In the genomic region with DNA sequence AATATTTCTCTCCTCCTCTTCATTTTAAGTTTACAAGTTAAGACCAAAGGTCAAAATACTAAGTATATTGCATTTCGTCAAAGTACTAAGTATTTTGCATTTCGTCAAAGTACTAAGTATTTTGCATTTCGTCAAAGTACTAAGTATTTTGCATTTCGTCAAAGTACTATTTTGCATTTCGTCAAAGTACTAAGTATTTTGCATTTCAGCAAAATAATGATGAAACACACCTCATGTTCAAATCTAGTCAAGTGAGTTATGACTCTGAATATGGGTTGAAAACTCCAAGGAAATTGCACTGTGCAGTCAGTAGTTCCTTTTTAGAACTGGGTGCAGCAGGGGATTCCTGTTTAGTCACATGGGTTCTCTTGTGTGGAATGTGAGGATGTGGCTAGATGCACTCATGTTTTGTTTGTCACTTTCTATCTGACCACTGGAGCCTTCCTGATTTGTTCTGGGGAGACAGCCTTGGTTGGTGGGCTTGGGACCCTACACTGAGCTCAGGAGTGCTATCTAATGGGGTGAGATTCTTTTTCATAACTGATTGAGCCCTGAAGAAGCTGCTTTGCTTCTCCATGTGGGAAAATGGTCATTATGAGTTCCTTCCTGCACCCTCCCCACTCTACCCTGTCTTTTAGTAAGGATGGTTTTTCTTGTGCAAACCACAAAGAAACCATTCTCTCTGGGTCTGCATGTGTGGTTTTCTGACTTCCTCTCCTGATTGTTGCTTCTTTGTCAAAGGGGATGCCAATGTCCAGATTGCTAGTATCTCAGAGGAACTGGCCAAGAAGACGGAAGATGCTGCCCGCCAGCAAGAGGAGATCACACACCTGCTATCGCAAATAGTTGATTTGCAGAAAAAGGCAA, we compare ENCODE assay signal across 8 cellular contexts.
DNase-seq lines count a peak whose midpoint lies in the region; ATAC-seq and TF ChIP-seq lines count a peak whose summit lies in the region.

No MANE protein-coding gene starts in this region.

- peak overlapping the region in 5 of 6 donors; percentile 29 to 67 (median 60) for H3K27ac Mint-ChIP-seq in immature natural killer cell

- no peak for TF ChIP-seq POLR2A in NB4 (IDR thresholded peaks at IDR 0.05; ENCODE audit: extremely low read depth, insufficient read length)

- H3K4me1 Mint-ChIP-seq in immature natural killer cell = peaks cover 24 to 27% of the 10 kb centered on the region in 2 donors

- peak; percentile 43 for ATAC-seq in GM21737 (IDR thresholded peaks at IDR 0.05; ENCODE audit: unreplicated experiment)
- no peak for ATAC-seq in esophagus mucosa

- H3K4me3 ChIP-seq in GM06990 (replicated peaks; ENCODE audit: low read depth, low read length) (peak overlapping the region; percentile 28), NB4 (ENCODE audit: low read depth, low read length) (no peak overlapping the region), right atrium auricular region (no peak overlapping the region)

- TF ChIP-seq CTCF in GM06990 (IDR thresholded peaks at IDR 0.05; ENCODE audit: insufficient read depth, low read length, poor library complexity, severe bottlenecking) = no peak
- TF ChIP-seq CTCF in NB4 (IDR thresholded peaks at IDR 0.05; ENCODE audit: low read depth, low read length) = no peak
- no peak for TF ChIP-seq CTCF in right atrium auricular region (IDR thresholded peaks at IDR 0.05)

- H3K4me3 Mint-ChIP-seq in immature natural killer cell = peak overlapping the region; percentile 12 to 70 (median 55)

- H3K9me3 Mint-ChIP-seq in immature natural killer cell = no peaks in the 10 kb centered on the region

- H3K36me3 ChIP-seq in GM06990 (ENCODE audit: control insufficient read depth, insufficient read depth, low read length) (peaks cover 16% of the 10 kb centered on the region), right atrium auricular region (peaks cover 40% of the 10 kb centered on the region)

- H3K4me1 ChIP-seq in right atrium auricular region = peaks cover 0 to 50% of the 10 kb centered on the region in 2 donors

- H3K27ac ChIP-seq in right atrium auricular region = no peak overlapping the region

- H3K36me3 Mint-ChIP-seq in immature natural killer cell = peaks cover 22 to 43% (median 30%) of the 10 kb centered on the region in 3 donors

- no peaks in the 10 kb centered on the region for H3K27me3 Mint-ChIP-seq in immature natural killer cell (ENCODE audit: low read depth in 3 of 3)

- peak; percentile 57 for DNase-seq in GM06990 (ENCODE audit: extremely low read depth, insufficient read length)
- DNase-seq in NB4 (ENCODE audit: low read depth) = peak; percentile 76
- peak in 2 of 3 donors; percentile 10 to 18 for DNase-seq in immature natural killer cell
- DNase-seq in DMS153 treated with DMSO at 0.1 percent for 48 hours (lab: John Stamatoyannopoulos, UW; ENCODE audit: unreplicated experiment) = no peak
- DNase-seq in right atrium auricular region (ENCODE audit: low spot score) = no peak
- DNase-seq in stimulated activated naive CD4-positive, alpha-beta T cell treated with Interleukin-2 at 50 U/mL for 16 hours (lab: John Stamatoyannopoulos, UW) = no peak

- H3K27me3 ChIP-seq in GM06990 (replicated peaks; ENCODE audit: control insufficient read depth, insufficient read depth, low read length) (no peaks in the 10 kb centered on the region), right atrium auricular region (no peaks in the 10 kb centered on the region)

- H3K9me3 ChIP-seq in right atrium auricular region = no peaks in the 10 kb centered on the region

Comparison
In these comparisons a context has a peak if more than half of its experiments do, and no peak if none do; other contexts are left out.
1. DNase-seq: peak in GM06990 (single experiment), NB4 (single experiment) and immature natural killer cell (2 of 3); none in DMS153 treated with DMSO at 0.1 percent for 48 hours (single experiment), right atrium auricular region (single experiment) and stimulated activated naive CD4-positive, alpha-beta T cell treated with Interleukin-2 at 50 U/mL for 16 hours (single experiment).